ENCODE assay signal across 9 cellular contexts in genomic region chr1:111476761-111477309, GRCh38. TPM values are rescaled to one million over a fixed set of nuclear protein-coding genes. Genes with fewer than 3 reads are reported as not detected.
DNase-seq lines count a peak whose midpoint lies in the region; ATAC-seq lines count a peak whose summit lies in the region.
"Had no signal": no experiment of that assay in that cellular context is flagged by ENCODE, and none has a peak within 500 bp of the region (broad histone marks: within the 10 kb centered on the region; RNA-seq: fewer than 3 reads in every experiment).

No MANE protein-coding gene starts in this region.

- peak overlapping the region; percentile 50 to 80 for H3K4me3 Mint-ChIP-seq in activated T-cell treated with anti-CD3 and anti-CD28 coated beads, Interleukin-2, amount 50 U/mL, for 72 hours
- peak overlapping the region; percentile 30 for H3K4me3 Mint-ChIP-seq in stimulated activated effector memory CD8-positive, alpha-beta T cell treated with anti-CD3 and anti-CD28 coated beads, Interleukin-12 subunit alpha, Interleukin-12 subunit beta, amount 100 ng/mL, for 72 hours

- peaks cover 5 to 7% of the 10 kb centered on the region in 2 donors for H3K36me3 Mint-ChIP-seq in activated T-cell treated with anti-CD3 and anti-CD28 coated beads, Interleukin-2, amount 50 U/mL, for 72 hours (ENCODE audit: insufficient read depth in 2 of 2)
- peaks cover 14% of the 10 kb centered on the region for H3K36me3 Mint-ChIP-seq in stimulated activated effector memory CD8-positive, alpha-beta T cell treated with anti-CD3 and anti-CD28 coated beads, Interleukin-12 subunit alpha, Interleukin-12 subunit beta, amount 100 ng/mL, for 72 hours

- H3K27me3 Mint-ChIP-seq in activated T-cell treated with anti-CD3 and anti-CD28 coated beads, Interleukin-2, amount 50 U/mL, for 72 hours (ENCODE audit: low read depth), result no peaks in the 10 kb centered on the region

- no peaks in the 10 kb centered on the region for H3K9me3 Mint-ChIP-seq in activated T-cell treated with anti-CD3 and anti-CD28 coated beads, Interleukin-2, amount 50 U/mL, for 72 hours
- H3K9me3 Mint-ChIP-seq in stimulated activated effector memory CD8-positive, alpha-beta T cell treated with anti-CD3 and anti-CD28 coated beads, Interleukin-12 subunit alpha, Interleukin-12 subunit beta, amount 100 ng/mL, for 72 hours, result no peaks in the 10 kb centered on the region

- ATAC-seq in HG03442 (IDR thresholded peaks at IDR 0.05; ENCODE audit: unreplicated experiment), result peak; percentile 74
- ATAC-seq in activated T-cell treated with anti-CD3 and anti-CD28 coated beads, Interleukin-2, amount 50 U/mL, for 72 hours (replicated peaks in 1 of 2), result peak; percentile 50 to 58
- ATAC-seq in stimulated activated effector memory CD8-positive, alpha-beta T cell treated with anti-CD3 and anti-CD28 coated beads, Interleukin-12 subunit alpha, Interleukin-12 subunit beta, amount 100 ng/mL, for 72 hours, result peak; percentile 67

- H3K4me1 Mint-ChIP-seq in activated T-cell treated with anti-CD3 and anti-CD28 coated beads, Interleukin-2, amount 50 U/mL, for 72 hours (ENCODE audit: low read depth), result peaks cover 51% of the 10 kb centered on the region
- H3K4me1 Mint-ChIP-seq in stimulated activated effector memory CD8-positive, alpha-beta T cell treated with anti-CD3 and anti-CD28 coated beads, Interleukin-12 subunit alpha, Interleukin-12 subunit beta, amount 100 ng/mL, for 72 hours, result peaks cover 44% of the 10 kb centered on the region

- DNase-seq in activated gamma-delta T cell treated with Interleukin-2 at 50 U/mL for 16 hours (peak; percentile 26), activated gamma-delta T cell (lab: John Stamatoyannopoulos, UW) (no peak), hippocampal formation (lab: John Stamatoyannopoulos, UW) (no peak), GOT3 (lab: John Stamatoyannopoulos, UW) (no peak), superior temporal gyrus (ENCODE audit: extremely low spot score) (no peak)
- DNase-seq in activated T-cell treated with anti-CD3 and anti-CD28 coated beads, Interleukin-2, amount 50 U/mL, for 72 hours, result peak; percentile 31 to 41
- no peak for DNase-seq in stimulated activated effector memory CD8-positive, alpha-beta T cell treated with anti-CD3 and anti-CD28 coated beads, Interleukin-12 subunit alpha, Interleukin-12 subunit beta, amount 100 ng/mL, for 72 hours (ENCODE audit: low spot score in 2 of 2)

- H3K27ac Mint-ChIP-seq in activated T-cell treated with anti-CD3 and anti-CD28 coated beads, Interleukin-2, amount 50 U/mL, for 72 hours, result no peak overlapping the region
- H3K27ac Mint-ChIP-seq in stimulated activated effector memory CD8-positive, alpha-beta T cell treated with anti-CD3 and anti-CD28 coated beads, Interleukin-12 subunit alpha, Interleukin-12 subunit beta, amount 100 ng/mL, for 72 hours, result no peak overlapping the region

RNA-seq across cellular contexts. Expression of gene C1orf162, which starts 3.1 kb away (rescaled TPM):
- total RNA-seq in activated T-cell treated with anti-CD3 and anti-CD28 coated beads, Interleukin-2, amount 50 U/mL, for 72 hours, result 10 to 100 TPM; 11.4 to 11.7 TPM

RNA-seq across cellular contexts. Expression of gene ADORA3, which starts 26.6 kb away (rescaled TPM):
- under 1 TPM in 1 of 2 donors, not detected in 1; 0.58 TPM for total RNA-seq in activated T-cell treated with anti-CD3 and anti-CD28 coated beads, Interleukin-2, amount 50 U/mL, for 72 hours

RNA-seq across cellular contexts. Expression of gene TMIGD3, which starts 26.6 kb away (rescaled TPM):
- not detected for total RNA-seq in activated T-cell treated with anti-CD3 and anti-CD28 coated beads, Interleukin-2, amount 50 U/mL, for 72 hours
- total RNA-seq: T-helper 2 cell treated with Interferon-gamma antibody and Interleukin-4, amounts not matched to agents 100 ng/mL and 5 ng/mL, for 36 hours had no signal

RNA-seq across cellular contexts. Expression of gene ATP5PB, which starts 27.6 kb away (rescaled TPM):
- total RNA-seq in activated T-cell treated with anti-CD3 and anti-CD28 coated beads, Interleukin-2, amount 50 U/mL, for 72 hours, result 100 to 1,000 TPM; 203 to 245 TPM

RNA-seq across cellular contexts. Expression of gene WDR77, which starts 27.8 kb away (rescaled TPM):
- total RNA-seq in activated T-cell treated with anti-CD3 and anti-CD28 coated beads, Interleukin-2, amount 50 U/mL, for 72 hours, result 10 to 100 TPM; 15.7 to 21.5 TPM

Comparison
In these comparisons a context has a peak if more than half of its experiments do, and no peak if none do; other contexts are left out.
1. DNase-seq: peak in activated gamma-delta T cell treated with Interleukin-2 at 50 U/mL for 16 hours (single experiment) and activated T-cell treated with anti-CD3 and anti-CD28 coated beads, Interleukin-2, amount 50 U/mL, for 72 hours (2 of 2); none in activated gamma-delta T cell (single experiment), stimulated activated effector memory CD8-positive, alpha-beta T cell treated with anti-CD3 and anti-CD28 coated beads, Interleukin-12 subunit alpha, Interleukin-12 subunit beta, amount 100 ng/mL, for 72 hours (0 of 2), hippocampal formation (0 of 2), GOT3 (single experiment) and superior temporal gyrus (single experiment).
2. Peak in every context shown above with its lines, with median percentiles within 50 percentile points of each other: ATAC-seq.